8 cellular contexts compared by ENCODE assay signal in genomic region chr15:74872702-74873035, GRCh38. TPM values are rescaled to one million over a fixed set of nuclear protein-coding genes. Genes with fewer than 3 reads are reported as not detected.
DNase-seq lines count a peak whose midpoint lies in the region; ATAC-seq, FAIRE-seq and TF ChIP-seq lines count a peak whose summit lies in the region.

No MANE protein-coding gene starts in this region.

- peak overlapping the region; percentile 90 for H2AFZ ChIP-seq in DND-41 (ENCODE audit: low read depth, low read length)

- peak overlapping the region; percentile 74 for H3K9ac ChIP-seq in DND-41 (ENCODE audit: low read depth, low read length)

- no peak for FAIRE-seq in pancreas (lab: Jason Lieb, UNC)

- 0 to 1% methylated on average over 11 of the region's 11 CpGs for WGBS in pancreas, 2 donors

- H3K27me3 ChIP-seq in DND-41 (ENCODE audit: insufficient read depth, low read length, poor library complexity) (no peaks in the 10 kb centered on the region), RWPE2 (ENCODE audit: insufficient read depth, poor library complexity, severe bottlenecking) (no peaks in the 10 kb centered on the region), pancreas (no peaks in the 10 kb centered on the region)

- ATAC-seq in DND-41 (ENCODE audit: insufficient read depth, low read depth) (no peak), RWPE2 (ENCODE audit: low read depth) (peak; percentile 1; the same call in 2 of the 3 replicates), pancreas (no peak), GM21576 (IDR thresholded peaks at IDR 0.05; ENCODE audit: unreplicated experiment) (no peak)

- H3K4me2 ChIP-seq in DND-41 (ENCODE audit: insufficient read depth, low read length), result peak overlapping the region; percentile 94

- H4K20me1 ChIP-seq in DND-41 (ENCODE audit: insufficient read depth, low read length), result peaks cover 24% of the 10 kb centered on the region

- DNase-seq in DND-41 (no peak), RWPE2 (ENCODE audit: low spot score) (no peak), epithelial cell of proximal tubule (ENCODE audit: low read depth) (no peak), pancreas (no peak), H4 (ENCODE audit: low spot score) (no peak), activated gamma-delta T cell treated with Interleukin-2 at 50 U/mL for 16 hours (no peak), GM19240 (ENCODE audit: insufficient read length, low spot score) (no peak)

- H3K27ac ChIP-seq in DND-41 (ENCODE audit: low read length) (peak overlapping the region; percentile 91), RWPE2 (ENCODE audit: poor library complexity, severe bottlenecking) (peak overlapping the region; percentile 74), pancreas (peak overlapping the region; percentile 87 to 92 (median 88))

- H3K4me3 ChIP-seq in DND-41 (ENCODE audit: low read depth in 1 of 2, low read length in 2 of 2), result peak overlapping the region; percentile 92 to 99
- peak overlapping the region; percentile 97 for H3K4me3 ChIP-seq in RWPE2 (ENCODE audit: severe bottlenecking)
- peak overlapping the region; percentile 94 for H3K4me3 ChIP-seq in epithelial cell of proximal tubule (ENCODE audit: low read depth, low read length)
- H3K4me3 ChIP-seq in pancreas, result peak overlapping the region; percentile 60 to 73 (median 68)

- H3K79me2 ChIP-seq in DND-41 (ENCODE audit: insufficient read depth, low read length), result peaks cover 52% of the 10 kb centered on the region

- no peaks in the 10 kb centered on the region for H3K9me3 ChIP-seq in DND-41 (ENCODE audit: insufficient read depth, low read length, severe bottlenecking)
- no peaks in the 10 kb centered on the region for H3K9me3 ChIP-seq in RWPE2 (ENCODE audit: severe bottlenecking)
- no peaks in the 10 kb centered on the region for H3K9me3 ChIP-seq in pancreas

- TF ChIP-seq CTCF in DND-41 (IDR thresholded peaks at IDR 0.05; ENCODE audit: borderline replicate concordance, extremely low read depth, low read length, poor library complexity, severe bottlenecking) (no peak), RWPE2 (IDR thresholded peaks at IDR 0.05; ENCODE audit: poor library complexity, severe bottlenecking) (no peak), epithelial cell of proximal tubule (conservative IDR thresholded peaks at IDR 0.05; ENCODE audit: low read depth, low read length) (no peak), pancreas (IDR thresholded peaks at IDR 0.05) (no peak)

- intact Hi-C loops in pancreas (cut with DNase I), result no loop called here

- H3K36me3 ChIP-seq in DND-41 (ENCODE audit: insufficient read depth, low read length) (peaks cover 13% of the 10 kb centered on the region), RWPE2 (ENCODE audit: low read depth) (peaks cover 17% of the 10 kb centered on the region), pancreas (no peaks in the 10 kb centered on the region)

- H3K4me1 ChIP-seq in DND-41 (ENCODE audit: insufficient read depth, low read length) (peaks cover 41% of the 10 kb centered on the region), RWPE2 (ENCODE audit: insufficient read depth, poor library complexity, severe bottlenecking) (peaks cover 29% of the 10 kb centered on the region), pancreas (peaks cover 16 to 45% (median 22%) of the 10 kb centered on the region in 3 donors)

RNA-seq across cellular contexts. Expression of gene SCAMP2, which starts 0.5 kb away (rescaled TPM):
- total RNA-seq in epithelial cell of proximal tubule, result 39.3 and 58.9 TPM in 2 replicates
- 10 to 100 TPM; 33.3 to 49.0 (median 34.3) TPM for total RNA-seq in pancreas
- 10 to 100 TPM; 21.4 to 31.7 TPM for polyA plus RNA-seq in pancreas
- 14.3 and 21.3 TPM in 2 replicates for total RNA-seq in H4 (2014; rRNA removed; shearing (Covaris generic))

RNA-seq across cellular contexts. Expression of gene MPI, which starts 17.2 kb away (rescaled TPM):
- total RNA-seq in epithelial cell of proximal tubule (64.2 and 66.1 TPM in 2 replicates), pancreas (10 to 100 TPM; 14.5 to 23.2 (median 22.3) TPM)
- polyA plus RNA-seq in pancreas, result 10 to 100 TPM; 15.9 to 19.1 TPM
- total RNA-seq in H4 (2014; rRNA removed; shearing (Covaris generic)), result 91.1 and 101 TPM in 2 replicates

RNA-seq across cellular contexts. Expression of gene ULK3, which starts 29.7 kb away (rescaled TPM):
- total RNA-seq in epithelial cell of proximal tubule (19.7 and 20.2 TPM in 2 replicates), pancreas (10 to 100 TPM; 15.0 to 30.8 (median 19.6) TPM)
- 10 to 100 TPM; 60.4 to 83.5 TPM for polyA plus RNA-seq in pancreas
- total RNA-seq in H4 (2014; rRNA removed; shearing (Covaris generic)), result 18.2 and 19.7 TPM in 2 replicates

RNA-seq across cellular contexts. Expression of gene FAM219B, which starts 34.0 kb away (rescaled TPM):
- 21.5 and 36.3 TPM in 2 replicates for total RNA-seq in epithelial cell of proximal tubule
- total RNA-seq in pancreas, result 10 to 100 TPM; 18.2 to 33.8 (median 21.2) TPM
- 10 to 100 TPM; 19.3 to 27.6 TPM for polyA plus RNA-seq in pancreas
- total RNA-seq in H4 (2014; rRNA removed; shearing (Covaris generic)), result 28.4 and 46.5 TPM in 2 replicates

RNA-seq across cellular contexts. Expression of gene CPLX3, which starts 46.2 kb away (rescaled TPM):
- total RNA-seq in epithelial cell of proximal tubule (not detected in 2 replicates), pancreas (not detected)
- polyA plus RNA-seq in pancreas, result under 1 TPM in 1 of 2 donors, not detected in 1; 0.09 TPM
- not detected in 2 replicates for total RNA-seq in H4 (2014; rRNA removed; shearing (Covaris generic))
